In genomic region chr13:32040689-32041088, GRCh38 we compare ENCODE assay signal across 30 cellular contexts.
"Had no signal": no experiment of that assay in that cellular context is flagged by ENCODE, and none has a peak within 500 bp of the region (broad histone marks: within the 10 kb centered on the region; RNA-seq: fewer than 3 reads in every experiment).

No MANE protein-coding gene starts in this region.

- H3K27ac Mint-ChIP-seq: activated naive CD4-positive, alpha-beta T cell treated with anti-CD3 and anti-CD28 coated beads for 36 hours; activated naive CD8-positive, alpha-beta T cell treated with anti-CD3 and anti-CD28 coated beads, Interleukin-2, amount 10 ng/mL, durations not matched to agents 7 days and 5 days; activated T-helper 1 cell treated with anti-CD3 and anti-CD28 coated beads, Interleukin-12 subunit alpha, Interleukin-12 subunit beta, Interleukin-2, Interleukin-4 antibody, amounts not matched to agents 30 ng/mL and 10 ng/mL and 1 ng/mL, durations not matched to agents 14 hours and 24 hours and 36 hours; natural killer cell; stimulated activated effector memory CD8-positive, alpha-beta T cell treated with anti-CD3 and anti-CD28 coated beads, Interleukin-12 subunit alpha, Interleukin-12 subunit beta, amount 100 ng/mL, for 72 hours; stimulated activated naive CD8-positive, alpha-beta T cell treated with anti-CD3 and anti-CD28 coated beads, Interleukin-15, Interleukin-2, amounts not matched to agents 100 ng/mL and 50 ng/mL, for 24 hours had no signal

- H3K4me3 Mint-ChIP-seq: activated naive CD4-positive, alpha-beta T cell treated with anti-CD3 and anti-CD28 coated beads for 36 hours; activated naive CD8-positive, alpha-beta T cell treated with anti-CD3 and anti-CD28 coated beads, Interleukin-2, amount 10 ng/mL, durations not matched to agents 7 days and 5 days; activated T-helper 1 cell treated with anti-CD3 and anti-CD28 coated beads, Interleukin-12 subunit alpha, Interleukin-12 subunit beta, Interleukin-2, Interleukin-4 antibody, amounts not matched to agents 30 ng/mL and 10 ng/mL and 1 ng/mL, durations not matched to agents 14 hours and 24 hours and 36 hours; natural killer cell; stimulated activated effector memory CD8-positive, alpha-beta T cell treated with anti-CD3 and anti-CD28 coated beads, Interleukin-12 subunit alpha, Interleukin-12 subunit beta, amount 100 ng/mL, for 72 hours; stimulated activated naive CD8-positive, alpha-beta T cell treated with anti-CD3 and anti-CD28 coated beads, Interleukin-15, Interleukin-2, amounts not matched to agents 100 ng/mL and 50 ng/mL, for 24 hours; T-helper 2 cell treated with Interferon-gamma antibody and Interleukin-4, amounts not matched to agents 5 μg/mL and 100 μg/mL, for 36 hours had no signal

- H3K27me3 ChIP-seq: esophagus muscularis mucosa, gastrocnemius medialis, ovary, sigmoid colon, upper lobe of left lung, vagina had no signal

- DNase-seq: activated CD4-positive, alpha-beta T cell treated with anti-CD3 and anti-CD28 coated beads for 4 hours; activated CD4-positive, alpha-beta T cell treated with anti-CD3 and anti-CD28 coated beads, Interleukin-2, amount 50 U/mL, for 48 hours; activated CD8-positive, alpha-beta memory T cell treated with anti-CD3 and anti-CD28 coated beads for 24 hours; activated effector memory CD4-positive, alpha-beta T cell treated with anti-CD3 and anti-CD28 coated beads, Interleukin-2, amount 50 U/mL, for 16 hours; activated naive CD8-positive, alpha-beta T cell treated with anti-CD3 and anti-CD28 coated beads, Interleukin-2, amount 10 ng/mL, durations not matched to agents 7 days and 5 days; amniotic stem cell; caudate nucleus; dermis blood vessel endothelial cell; effector CD4-positive, alpha-beta T cell; gastrocnemius medialis; glutamatergic neuron; left colon; mammary epithelial cell; natural killer cell; ovary; retina; sigmoid colon; small intestine; stimulated activated CD4-positive, alpha-beta T cell treated with anti-CD3 and anti-CD28 coated beads, Interleukin-4, amount 100 ng/mL, for 24 hours; T-helper 1 cell; upper lobe of left lung had no signal

- ATAC-seq: gastrocnemius medialis, left colon, natural killer cell had no signal

- H3K27ac ChIP-seq: esophagus muscularis mucosa, gastrocnemius medialis, ovary, prostate gland, thoracic aorta, upper lobe of left lung, vagina had no signal

- H3K9me3 Mint-ChIP-seq: activated naive CD4-positive, alpha-beta T cell treated with anti-CD3 and anti-CD28 coated beads for 36 hours; natural killer cell; stimulated activated effector memory CD8-positive, alpha-beta T cell treated with anti-CD3 and anti-CD28 coated beads, Interleukin-12 subunit alpha, Interleukin-12 subunit beta, amount 100 ng/mL, for 72 hours; stimulated activated naive CD8-positive, alpha-beta T cell treated with anti-CD3 and anti-CD28 coated beads, Interleukin-15, Interleukin-2, amounts not matched to agents 100 ng/mL and 50 ng/mL, for 24 hours had no signal

- H3K36me3 ChIP-seq: gastrocnemius medialis, ovary, prostate gland, sigmoid colon, thoracic aorta, upper lobe of left lung, vagina had no signal

- H3K4me3 ChIP-seq: esophagus muscularis mucosa, gastrocnemius medialis, ovary, prostate gland, sigmoid colon, thoracic aorta, upper lobe of left lung, vagina had no signal

- H3K9me3 ChIP-seq: esophagus muscularis mucosa, gastrocnemius medialis, ovary, prostate gland, sigmoid colon, thoracic aorta, upper lobe of left lung, vagina had no signal

- H3K27me3 Mint-ChIP-seq: activated naive CD8-positive, alpha-beta T cell treated with anti-CD3 and anti-CD28 coated beads, Interleukin-2, amount 10 ng/mL, durations not matched to agents 7 days and 5 days; stimulated activated naive CD8-positive, alpha-beta T cell treated with anti-CD3 and anti-CD28 coated beads, Interleukin-15, Interleukin-2, amounts not matched to agents 100 ng/mL and 50 ng/mL, for 24 hours had no signal

- H3K4me1 ChIP-seq: gastrocnemius medialis had no signal

- H3K36me3 Mint-ChIP-seq: natural killer cell; stimulated activated effector memory CD8-positive, alpha-beta T cell treated with anti-CD3 and anti-CD28 coated beads, Interleukin-12 subunit alpha, Interleukin-12 subunit beta, amount 100 ng/mL, for 72 hours had no signal
